19 cellular contexts compared by ENCODE assay signal in the genomic region with DNA sequence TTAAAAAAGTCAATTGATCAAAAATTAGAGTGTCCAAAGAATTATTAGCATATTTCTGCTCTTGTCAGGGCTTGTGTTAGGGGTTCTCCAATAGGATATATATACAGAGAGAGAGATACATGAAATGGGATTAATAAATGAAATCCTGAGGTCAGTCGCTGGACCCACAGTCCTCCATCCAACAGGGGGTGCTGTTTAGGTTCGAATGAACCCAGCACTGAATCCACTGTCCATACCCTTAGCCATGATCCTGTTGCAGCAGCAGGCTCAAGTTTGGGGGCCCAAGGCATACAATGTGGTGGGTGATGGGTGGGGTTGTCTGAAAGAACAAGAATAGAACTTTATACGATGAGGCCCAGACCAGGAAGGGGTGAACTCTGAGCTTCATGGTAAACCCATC. TPM values are rescaled to one million over a fixed set of nuclear protein-coding genes. Genes with fewer than 3 reads are reported as not detected.
DNase-seq lines count a peak whose midpoint lies in the region; ATAC-seq, FAIRE-seq and TF ChIP-seq lines count a peak whose summit lies in the region.
"Had no signal": no experiment of that assay in that cellular context is flagged by ENCODE, and none has a peak within 500 bp of the region (broad histone marks: within the 10 kb centered on the region; RNA-seq: fewer than 3 reads in every experiment).

No MANE protein-coding gene starts in this region.

- no peaks in the 10 kb centered on the region for H3K36me3 ChIP-seq in Karpas-422 (ENCODE audit: insufficient read depth, low read length)
- H3K36me3 ChIP-seq: gastrocnemius medialis, ovary had no signal

- no peaks in the 10 kb centered on the region for H4K20me1 ChIP-seq in Karpas-422 (ENCODE audit: insufficient read depth, low read depth, low read length)

- no peak overlapping the region for H2AFZ ChIP-seq in Karpas-422 (ENCODE audit: low read length)

- peaks cover 32% of the 10 kb centered on the region for H3K27me3 Mint-ChIP-seq in chondrocyte (ENCODE audit: low read depth)

- peak in 2 of 3 donors; percentile 2 to 5 for DNase-seq in stimulated activated CD4-positive, alpha-beta T cell treated with anti-CD3 and anti-CD28 coated beads, Interleukin-12 subunit alpha, Interleukin-12 subunit beta, amount 100 ng/mL, for 48 hours (ENCODE audit: low read depth in 2 of 3, low spot score in 1 of 3)
- DNase-seq in stimulated activated CD4-positive, alpha-beta T cell treated with anti-CD3 and anti-CD28 coated beads, Interleukin-12 subunit alpha, Interleukin-12 subunit beta, amount 100 ng/mL, for 4 hours: no peak
- DNase-seq in Karpas-422: peak; percentile 53
- DNase-seq in chondrocyte (ENCODE audit: low spot score): no peak
- peak; percentile 39 for DNase-seq in stimulated activated CD8-positive, alpha-beta memory T cell treated with anti-CD3 and anti-CD28 coated beads, Interleukin-4, amount 100 ng/mL, for 48 hours
- DNase-seq in NCI-H1417 (lab: John Stamatoyannopoulos, UW): no peak
- no peak for DNase-seq in urothelium cell line (ENCODE audit: low spot score)
- DNase-seq: activated naive CD4-positive, alpha-beta T cell treated with Interleukin-2 at 50 U/mL for 16 hours; gastrocnemius medialis; GOT3; islet precursor cell; NCI-H187; ovary had no signal

- no peaks in the 10 kb centered on the region for H3K4me1 Mint-ChIP-seq in chondrocyte (ENCODE audit: low read depth)

- H3K4me2 ChIP-seq in Karpas-422 (ENCODE audit: low read depth, low read length, poor library complexity, severe bottlenecking): no peak overlapping the region

- H3K4me3 ChIP-seq in Karpas-422 (ENCODE audit: low read length): no peak overlapping the region
- H3K4me3 ChIP-seq: gastrocnemius medialis, ovary had no signal

- no peaks in the 10 kb centered on the region for H3K27me3 ChIP-seq in Karpas-422 (ENCODE audit: low read length)
- H3K27me3 ChIP-seq: gastrocnemius medialis, ovary had no signal

- FAIRE-seq in urothelium cell line (lab: Jason Lieb, UNC): no peak

- no peaks in the 10 kb centered on the region for H3K4me1 ChIP-seq in Karpas-422 (ENCODE audit: low read length)
- H3K4me1 ChIP-seq: gastrocnemius medialis had no signal

- peak; percentile 15 for TF ChIP-seq CTCF in chondrocyte (IDR thresholded peaks at IDR 0.05)

- H3K79me2 ChIP-seq in Karpas-422 (ENCODE audit: low read length): no peaks in the 10 kb centered on the region

- no peaks in the 10 kb centered on the region for H3K9me2 ChIP-seq in Karpas-422 (replicated peaks; ENCODE audit: insufficient read depth, low read length)

- no peaks in the 10 kb centered on the region for H3K9me3 ChIP-seq in Karpas-422 (ENCODE audit: low read length)
- H3K9me3 ChIP-seq: gastrocnemius medialis, ovary had no signal

- no peak for ATAC-seq in HG03571 (IDR thresholded peaks at IDR 0.05; ENCODE audit: unreplicated experiment)
- ATAC-seq: gastrocnemius medialis had no signal

- peaks cover 9% of the 10 kb centered on the region for H3K9me3 Mint-ChIP-seq in chondrocyte (ENCODE audit: low read depth)
- H3K9me3 Mint-ChIP-seq: T-helper 2 cell treated with Interferon-gamma antibody and Interleukin-4, amounts not matched to agents 5 μg/mL and 100 μg/mL, for 36 hours had no signal

- no peak overlapping the region for H3K4me3 Mint-ChIP-seq in chondrocyte (ENCODE audit: unreplicated experiment)
- H3K4me3 Mint-ChIP-seq: T-helper 2 cell treated with Interferon-gamma antibody and Interleukin-4, amounts not matched to agents 5 μg/mL and 100 μg/mL, for 36 hours had no signal

- H3K27ac ChIP-seq in Karpas-422 (ENCODE audit: low read length): no peak overlapping the region
- H3K27ac ChIP-seq: gastrocnemius medialis, ovary had no signal

- H3K27ac Mint-ChIP-seq in chondrocyte (ENCODE audit: unreplicated experiment): no peak overlapping the region
- H3K27ac Mint-ChIP-seq: T-helper 2 cell treated with Interferon-gamma antibody and Interleukin-4, amounts not matched to agents 5 μg/mL and 100 μg/mL, for 36 hours had no signal

- H3K9ac ChIP-seq in Karpas-422 (ENCODE audit: low read length): no peak overlapping the region

- H3K36me3 Mint-ChIP-seq in chondrocyte (ENCODE audit: low read depth): no peaks in the 10 kb centered on the region

RNA-seq across cellular contexts. Expression of a gene that starts 0.8 kb away (rescaled TPM):
- total RNA-seq in Karpas-422 (2014; rRNA removed; shearing (Covaris generic); ENCODE audit: low replicate concordance): not detected in 2 replicates
- not detected in 3 replicates for total RNA-seq in chondrocyte
- total RNA-seq: activated CD8-positive, alpha-beta memory T cell treated with anti-CD3 and anti-CD28 coated beads for 36 hours; Daoy; gastrocnemius medialis; LHCN-M2; mucosa of gallbladder had no signal

RNA-seq across cellular contexts. Expression of a gene that starts 37.8 kb away (rescaled TPM):
- not detected in 2 replicates for total RNA-seq in Karpas-422 (2014; rRNA removed; shearing (Covaris generic); ENCODE audit: low replicate concordance)
- not detected in 3 replicates for total RNA-seq in chondrocyte
- total RNA-seq: activated CD8-positive, alpha-beta memory T cell treated with anti-CD3 and anti-CD28 coated beads for 36 hours; gastrocnemius medialis; LHCN-M2; mucosa of gallbladder had no signal

Comparison
In these comparisons a context has a peak if more than half of its experiments do, and no peak if none do; other contexts are left out.
1. DNase-seq: peak in stimulated activated CD4-positive, alpha-beta T cell treated with anti-CD3 and anti-CD28 coated beads, Interleukin-12 subunit alpha, Interleukin-12 subunit beta, amount 100 ng/mL, for 48 hours (2 of 3), Karpas-422 (single experiment) and stimulated activated CD8-positive, alpha-beta memory T cell treated with anti-CD3 and anti-CD28 coated beads, Interleukin-4, amount 100 ng/mL, for 48 hours (single experiment); none in stimulated activated CD4-positive, alpha-beta T cell treated with anti-CD3 and anti-CD28 coated beads, Interleukin-12 subunit alpha, Interleukin-12 subunit beta, amount 100 ng/mL, for 4 hours (single experiment), chondrocyte (single experiment), NCI-H1417 (0 of 3) and urothelium cell line (single experiment).